Comparison of ENCODE assay signal across 2 cellular contexts in the genomic region with DNA sequence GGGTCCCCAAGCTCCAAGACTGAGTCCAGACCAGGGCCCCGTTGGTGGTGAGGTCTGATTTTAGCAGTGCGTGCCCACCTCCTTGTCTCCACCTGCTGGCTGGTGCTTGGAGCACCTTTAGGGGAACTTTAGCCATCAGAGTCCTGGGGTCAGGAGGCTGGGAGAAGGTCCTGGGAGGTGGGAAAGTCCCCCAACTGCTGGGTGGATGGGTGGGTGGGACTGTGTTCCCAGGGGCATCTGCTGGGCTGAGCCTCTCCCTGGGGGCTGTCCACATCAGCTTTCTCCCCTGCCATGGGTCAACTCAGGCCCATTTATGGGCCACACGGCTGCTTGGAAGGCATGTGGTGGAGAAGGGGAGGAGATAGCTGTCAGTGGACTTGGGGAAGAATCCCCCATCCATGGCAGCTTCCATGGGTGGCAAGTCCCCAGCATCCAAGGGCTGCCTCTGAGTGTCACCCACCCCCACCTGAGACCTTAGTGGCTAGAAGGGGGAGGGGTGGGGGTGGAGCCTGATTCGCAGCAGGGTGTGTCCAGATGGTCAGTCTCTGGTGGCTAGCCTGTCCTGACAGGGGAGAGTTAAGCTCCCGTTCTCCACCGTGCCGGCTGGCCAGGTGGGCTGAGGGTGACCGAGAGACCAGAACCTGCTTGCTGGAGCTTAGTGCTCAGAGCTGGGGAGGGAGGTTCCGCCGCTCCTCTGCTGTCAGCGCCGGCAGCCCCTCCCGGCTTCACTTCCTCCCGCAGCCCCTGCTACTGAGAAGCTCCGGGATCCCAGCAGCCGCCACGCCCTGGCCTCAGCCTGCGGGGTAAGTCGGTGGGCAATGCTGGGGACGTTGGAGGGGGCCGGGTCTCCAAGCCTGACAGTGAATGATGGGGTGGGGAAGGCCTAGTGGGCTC.
TF ChIP-seq lines count a peak whose summit lies in the region.

A gene with protein sequence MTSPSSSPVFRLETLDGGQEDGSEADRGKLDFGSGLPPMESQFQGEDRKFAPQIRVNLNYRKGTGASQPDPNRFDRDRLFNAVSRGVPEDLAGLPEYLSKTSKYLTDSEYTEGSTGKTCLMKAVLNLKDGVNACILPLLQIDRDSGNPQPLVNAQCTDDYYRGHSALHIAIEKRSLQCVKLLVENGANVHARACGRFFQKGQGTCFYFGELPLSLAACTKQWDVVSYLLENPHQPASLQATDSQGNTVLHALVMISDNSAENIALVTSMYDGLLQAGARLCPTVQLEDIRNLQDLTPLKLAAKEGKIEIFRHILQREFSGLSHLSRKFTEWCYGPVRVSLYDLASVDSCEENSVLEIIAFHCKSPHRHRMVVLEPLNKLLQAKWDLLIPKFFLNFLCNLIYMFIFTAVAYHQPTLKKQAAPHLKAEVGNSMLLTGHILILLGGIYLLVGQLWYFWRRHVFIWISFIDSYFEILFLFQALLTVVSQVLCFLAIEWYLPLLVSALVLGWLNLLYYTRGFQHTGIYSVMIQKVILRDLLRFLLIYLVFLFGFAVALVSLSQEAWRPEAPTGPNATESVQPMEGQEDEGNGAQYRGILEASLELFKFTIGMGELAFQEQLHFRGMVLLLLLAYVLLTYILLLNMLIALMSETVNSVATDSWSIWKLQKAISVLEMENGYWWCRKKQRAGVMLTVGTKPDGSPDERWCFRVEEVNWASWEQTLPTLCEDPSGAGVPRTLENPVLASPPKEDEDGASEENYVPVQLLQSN (plus strand): TSS at position 541 of the 894 bp plus-strand sequence. CDS start 2,098 bp downstream, outside the sequence.

TF ChIP-seq in HEK293T, 16 proteins besides CTCF, POLR2A, EP300 and RAD21:
- TF ChIP-seq CTBP1 (IDR thresholded peaks at IDR 0.05; ENCODE audit: borderline replicate concordance): no peak
- TF ChIP-seq, protein P1, sequence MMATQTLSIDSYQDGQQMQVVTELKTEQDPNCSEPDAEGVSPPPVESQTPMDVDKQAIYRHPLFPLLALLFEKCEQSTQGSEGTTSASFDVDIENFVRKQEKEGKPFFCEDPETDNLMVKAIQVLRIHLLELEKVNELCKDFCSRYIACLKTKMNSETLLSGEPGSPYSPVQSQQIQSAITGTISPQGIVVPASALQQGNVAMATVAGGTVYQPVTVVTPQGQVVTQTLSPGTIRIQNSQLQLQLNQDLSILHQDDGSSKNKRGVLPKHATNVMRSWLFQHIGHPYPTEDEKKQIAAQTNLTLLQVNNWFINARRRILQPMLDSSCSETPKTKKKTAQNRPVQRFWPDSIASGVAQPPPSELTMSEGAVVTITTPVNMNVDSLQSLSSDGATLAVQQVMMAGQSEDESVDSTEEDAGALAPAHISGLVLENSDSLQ (IDR thresholded peaks at IDR 0.05): no peak
- no peak for TF ChIP-seq FOXM1 (IDR thresholded peaks at IDR 0.05; ENCODE audit: borderline replicate concordance)
- TF ChIP-seq ZNF384 (IDR thresholded peaks at IDR 0.05): no peak
- TF ChIP-seq HDGF (IDR thresholded peaks at IDR 0.05; ENCODE audit: borderline replicate concordance): no peak
- TF ChIP-seq TARDBP (IDR thresholded peaks at IDR 0.05): no peak
- TF ChIP-seq FOXK2 (IDR thresholded peaks at IDR 0.05): no peak
- no peak for TF ChIP-seq L3MBTL2 (conservative IDR thresholded peaks at IDR 0.05)
- no peak for TF ChIP-seq LEF1 (IDR thresholded peaks at IDR 0.05; ENCODE audit: borderline replicate concordance)
- TF ChIP-seq NFRKB (IDR thresholded peaks at IDR 0.05): no peak
- TF ChIP-seq ELF4 (IDR thresholded peaks at IDR 0.05): no peak
TF ChIP-seq in HEK293T: peak in this region for 0.

TF ChIP-seq in GM12878, 131 proteins besides CTCF, POLR2A, EP300 and RAD21 (continues in another document):
- TF ChIP-seq MYB (IDR thresholded peaks at IDR 0.05; ENCODE audit: borderline replicate concordance, low read depth, low read length) (no peak), ZNF207 (IDR thresholded peaks at IDR 0.05; ENCODE audit: borderline replicate concordance) (peak; percentile 38; the same call in 1 of the 2 replicates), SPI1 (IDR thresholded peaks at IDR 0.05; ENCODE audit: borderline replicate concordance, insufficient read depth, low read depth, low read length) (peak; percentile 79), BMI1 (IDR thresholded peaks at IDR 0.05; ENCODE audit: borderline replicate concordance) (no peak), PML (IDR thresholded peaks at IDR 0.05; ENCODE audit: low read length) (no peak), SRF (IDR thresholded peaks at IDR 0.05; ENCODE audit: low read depth in 2 of 2, low read length in 2 of 2) (peak in 1 of 2 experiments; percentile 45; a peak in 1 of 4 replicates), NFYA (IDR thresholded peaks at IDR 0.05; ENCODE audit: borderline replicate concordance, low read depth, low read length) (no peak), GABPA (IDR thresholded peaks at IDR 0.05; ENCODE audit: low read depth) (no peak), NR2F1 (conservative IDR thresholded peaks at IDR 0.05) (peak; percentile 90), CHD2 (IDR thresholded peaks at IDR 0.05; ENCODE audit: borderline replicate concordance, low read depth, low read length) (peak; percentile 83), IKZF1 (conservative IDR thresholded peaks at IDR 0.05) (peak; percentile 77), MYC (IDR thresholded peaks at IDR 0.05; ENCODE audit: insufficient read depth, insufficient read length, insufficient replicate concordance, low read length, severe bottlenecking) (no peak), ASH2L (IDR thresholded peaks at IDR 0.05; ENCODE audit: borderline replicate concordance, low read depth) (no peak), ATF7 (IDR thresholded peaks at IDR 0.05; ENCODE audit: low read depth) (no peak), SMC3 (IDR thresholded peaks at IDR 0.05; ENCODE audit: borderline replicate concordance, low read length) (peak; percentile 93), POLR2AphosphoS2 (IDR thresholded peaks at IDR 0.05; ENCODE audit: low read depth, low read length) (no peak; the same call in 1 of the 2 replicates)
- TF ChIP-seq, protein P1 (IDR thresholded peaks at IDR 0.05): peak; percentile 49; the same call in 1 of the 2 replicates
- TF ChIP-seq, protein P2, sequence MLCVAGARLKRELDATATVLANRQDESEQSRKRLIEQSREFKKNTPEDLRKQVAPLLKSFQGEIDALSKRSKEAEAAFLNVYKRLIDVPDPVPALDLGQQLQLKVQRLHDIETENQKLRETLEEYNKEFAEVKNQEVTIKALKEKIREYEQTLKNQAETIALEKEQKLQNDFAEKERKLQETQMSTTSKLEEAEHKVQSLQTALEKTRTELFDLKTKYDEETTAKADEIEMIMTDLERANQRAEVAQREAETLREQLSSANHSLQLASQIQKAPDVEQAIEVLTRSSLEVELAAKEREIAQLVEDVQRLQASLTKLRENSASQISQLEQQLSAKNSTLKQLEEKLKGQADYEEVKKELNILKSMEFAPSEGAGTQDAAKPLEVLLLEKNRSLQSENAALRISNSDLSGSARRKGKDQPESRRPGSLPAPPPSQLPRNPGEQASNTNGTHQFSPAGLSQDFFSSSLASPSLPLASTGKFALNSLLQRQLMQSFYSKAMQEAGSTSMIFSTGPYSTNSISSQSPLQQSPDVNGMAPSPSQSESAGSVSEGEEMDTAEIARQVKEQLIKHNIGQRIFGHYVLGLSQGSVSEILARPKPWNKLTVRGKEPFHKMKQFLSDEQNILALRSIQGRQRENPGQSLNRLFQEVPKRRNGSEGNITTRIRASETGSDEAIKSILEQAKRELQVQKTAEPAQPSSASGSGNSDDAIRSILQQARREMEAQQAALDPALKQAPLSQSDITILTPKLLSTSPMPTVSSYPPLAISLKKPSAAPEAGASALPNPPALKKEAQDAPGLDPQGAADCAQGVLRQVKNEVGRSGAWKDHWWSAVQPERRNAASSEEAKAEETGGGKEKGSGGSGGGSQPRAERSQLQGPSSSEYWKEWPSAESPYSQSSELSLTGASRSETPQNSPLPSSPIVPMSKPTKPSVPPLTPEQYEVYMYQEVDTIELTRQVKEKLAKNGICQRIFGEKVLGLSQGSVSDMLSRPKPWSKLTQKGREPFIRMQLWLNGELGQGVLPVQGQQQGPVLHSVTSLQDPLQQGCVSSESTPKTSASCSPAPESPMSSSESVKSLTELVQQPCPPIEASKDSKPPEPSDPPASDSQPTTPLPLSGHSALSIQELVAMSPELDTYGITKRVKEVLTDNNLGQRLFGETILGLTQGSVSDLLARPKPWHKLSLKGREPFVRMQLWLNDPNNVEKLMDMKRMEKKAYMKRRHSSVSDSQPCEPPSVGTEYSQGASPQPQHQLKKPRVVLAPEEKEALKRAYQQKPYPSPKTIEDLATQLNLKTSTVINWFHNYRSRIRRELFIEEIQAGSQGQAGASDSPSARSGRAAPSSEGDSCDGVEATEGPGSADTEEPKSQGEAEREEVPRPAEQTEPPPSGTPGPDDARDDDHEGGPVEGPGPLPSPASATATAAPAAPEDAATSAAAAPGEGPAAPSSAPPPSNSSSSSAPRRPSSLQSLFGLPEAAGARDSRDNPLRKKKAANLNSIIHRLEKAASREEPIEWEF (IDR thresholded peaks at IDR 0.05; ENCODE audit: insufficient replicate concordance, low read depth, low read length): peak; percentile 49
- TF ChIP-seq, protein P3, sequence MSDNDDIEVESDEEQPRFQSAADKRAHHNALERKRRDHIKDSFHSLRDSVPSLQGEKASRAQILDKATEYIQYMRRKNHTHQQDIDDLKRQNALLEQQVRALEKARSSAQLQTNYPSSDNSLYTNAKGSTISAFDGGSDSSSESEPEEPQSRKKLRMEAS (IDR thresholded peaks at IDR 0.05; ENCODE audit: low read depth, low read length): no peak
- TF ChIP-seq, protein P4, sequence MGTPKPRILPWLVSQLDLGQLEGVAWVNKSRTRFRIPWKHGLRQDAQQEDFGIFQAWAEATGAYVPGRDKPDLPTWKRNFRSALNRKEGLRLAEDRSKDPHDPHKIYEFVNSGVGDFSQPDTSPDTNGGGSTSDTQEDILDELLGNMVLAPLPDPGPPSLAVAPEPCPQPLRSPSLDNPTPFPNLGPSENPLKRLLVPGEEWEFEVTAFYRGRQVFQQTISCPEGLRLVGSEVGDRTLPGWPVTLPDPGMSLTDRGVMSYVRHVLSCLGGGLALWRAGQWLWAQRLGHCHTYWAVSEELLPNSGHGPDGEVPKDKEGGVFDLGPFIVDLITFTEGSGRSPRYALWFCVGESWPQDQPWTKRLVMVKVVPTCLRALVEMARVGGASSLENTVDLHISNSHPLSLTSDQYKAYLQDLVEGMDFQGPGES (IDR thresholded peaks at IDR 0.05): no peak
- TF ChIP-seq, protein P5, sequence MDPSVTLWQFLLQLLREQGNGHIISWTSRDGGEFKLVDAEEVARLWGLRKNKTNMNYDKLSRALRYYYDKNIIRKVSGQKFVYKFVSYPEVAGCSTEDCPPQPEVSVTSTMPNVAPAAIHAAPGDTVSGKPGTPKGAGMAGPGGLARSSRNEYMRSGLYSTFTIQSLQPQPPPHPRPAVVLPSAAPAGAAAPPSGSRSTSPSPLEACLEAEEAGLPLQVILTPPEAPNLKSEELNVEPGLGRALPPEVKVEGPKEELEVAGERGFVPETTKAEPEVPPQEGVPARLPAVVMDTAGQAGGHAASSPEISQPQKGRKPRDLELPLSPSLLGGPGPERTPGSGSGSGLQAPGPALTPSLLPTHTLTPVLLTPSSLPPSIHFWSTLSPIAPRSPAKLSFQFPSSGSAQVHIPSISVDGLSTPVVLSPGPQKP (IDR thresholded peaks at IDR 0.05; ENCODE audit: low read depth, low read length): no peak
- TF ChIP-seq, protein P6, sequence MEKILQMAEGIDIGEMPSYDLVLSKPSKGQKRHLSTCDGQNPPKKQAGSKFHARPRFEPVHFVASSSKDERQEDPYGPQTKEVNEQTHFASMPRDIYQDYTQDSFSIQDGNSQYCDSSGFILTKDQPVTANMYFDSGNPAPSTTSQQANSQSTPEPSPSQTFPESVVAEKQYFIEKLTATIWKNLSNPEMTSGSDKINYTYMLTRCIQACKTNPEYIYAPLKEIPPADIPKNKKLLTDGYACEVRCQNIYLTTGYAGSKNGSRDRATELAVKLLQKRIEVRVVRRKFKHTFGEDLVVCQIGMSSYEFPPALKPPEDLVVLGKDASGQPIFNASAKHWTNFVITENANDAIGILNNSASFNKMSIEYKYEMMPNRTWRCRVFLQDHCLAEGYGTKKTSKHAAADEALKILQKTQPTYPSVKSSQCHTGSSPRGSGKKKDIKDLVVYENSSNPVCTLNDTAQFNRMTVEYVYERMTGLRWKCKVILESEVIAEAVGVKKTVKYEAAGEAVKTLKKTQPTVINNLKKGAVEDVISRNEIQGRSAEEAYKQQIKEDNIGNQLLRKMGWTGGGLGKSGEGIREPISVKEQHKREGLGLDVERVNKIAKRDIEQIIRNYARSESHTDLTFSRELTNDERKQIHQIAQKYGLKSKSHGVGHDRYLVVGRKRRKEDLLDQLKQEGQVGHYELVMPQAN (conservative IDR thresholded peaks at IDR 0.05): 0 out of 2 replicates have a peak, but pooled peaks have one; percentile 43
- TF ChIP-seq, protein P7, sequence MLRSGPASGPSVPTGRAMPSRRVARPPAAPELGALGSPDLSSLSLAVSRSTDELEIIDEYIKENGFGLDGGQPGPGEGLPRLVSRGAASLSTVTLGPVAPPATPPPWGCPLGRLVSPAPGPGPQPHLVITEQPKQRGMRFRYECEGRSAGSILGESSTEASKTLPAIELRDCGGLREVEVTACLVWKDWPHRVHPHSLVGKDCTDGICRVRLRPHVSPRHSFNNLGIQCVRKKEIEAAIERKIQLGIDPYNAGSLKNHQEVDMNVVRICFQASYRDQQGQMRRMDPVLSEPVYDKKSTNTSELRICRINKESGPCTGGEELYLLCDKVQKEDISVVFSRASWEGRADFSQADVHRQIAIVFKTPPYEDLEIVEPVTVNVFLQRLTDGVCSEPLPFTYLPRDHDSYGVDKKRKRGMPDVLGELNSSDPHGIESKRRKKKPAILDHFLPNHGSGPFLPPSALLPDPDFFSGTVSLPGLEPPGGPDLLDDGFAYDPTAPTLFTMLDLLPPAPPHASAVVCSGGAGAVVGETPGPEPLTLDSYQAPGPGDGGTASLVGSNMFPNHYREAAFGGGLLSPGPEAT (IDR thresholded peaks at IDR 0.05; ENCODE audit: low read depth): peak; percentile 54; the same call in 1 of the 2 replicates
- TF ChIP-seq, protein P8, sequence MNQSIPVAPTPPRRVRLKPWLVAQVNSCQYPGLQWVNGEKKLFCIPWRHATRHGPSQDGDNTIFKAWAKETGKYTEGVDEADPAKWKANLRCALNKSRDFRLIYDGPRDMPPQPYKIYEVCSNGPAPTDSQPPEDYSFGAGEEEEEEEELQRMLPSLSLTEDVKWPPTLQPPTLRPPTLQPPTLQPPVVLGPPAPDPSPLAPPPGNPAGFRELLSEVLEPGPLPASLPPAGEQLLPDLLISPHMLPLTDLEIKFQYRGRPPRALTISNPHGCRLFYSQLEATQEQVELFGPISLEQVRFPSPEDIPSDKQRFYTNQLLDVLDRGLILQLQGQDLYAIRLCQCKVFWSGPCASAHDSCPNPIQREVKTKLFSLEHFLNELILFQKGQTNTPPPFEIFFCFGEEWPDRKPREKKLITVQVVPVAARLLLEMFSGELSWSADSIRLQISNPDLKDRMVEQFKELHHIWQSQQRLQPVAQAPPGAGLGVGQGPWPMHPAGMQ (IDR thresholded peaks at IDR 0.05; ENCODE audit: borderline replicate concordance): no peak
